Comparison of ENCODE assay signal across 22 cellular contexts in the genomic region with DNA sequence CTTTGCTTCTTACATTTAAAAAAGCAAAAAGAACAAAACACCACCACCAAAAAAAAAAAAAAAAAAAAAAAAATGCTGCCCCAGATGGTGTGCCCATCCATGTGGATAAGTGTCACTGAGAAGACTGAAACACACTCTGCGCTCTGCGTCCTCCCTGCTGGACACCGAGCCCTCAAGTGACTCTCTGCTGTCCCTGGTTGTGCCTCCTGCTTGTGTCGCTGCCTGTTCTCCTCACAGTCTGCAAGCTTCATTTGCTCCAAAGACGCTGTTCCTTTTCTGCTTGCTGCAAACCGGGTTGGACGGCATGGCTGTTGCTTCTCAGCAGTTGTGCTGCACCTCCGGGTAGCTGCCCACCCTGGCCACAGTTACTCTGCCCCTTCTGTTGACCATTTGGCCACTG.
"Had no signal": no experiment of that assay in that cellular context is flagged by ENCODE, and none has a peak within 500 bp of the region (broad histone marks: within the 10 kb centered on the region; RNA-seq: fewer than 3 reads in every experiment).

No MANE protein-coding gene starts in this region.

- H3K4me1 Mint-ChIP-seq: endodermal cell, immature natural killer cell had no signal

- H3K4me1 ChIP-seq: foreskin keratinocyte, left ventricle myocardium inferior, right atrium auricular region, sigmoid colon, stomach, transverse colon had no signal

- H3K9me3 ChIP-seq: left ventricle myocardium inferior, lower lobe of right lung, neutrophil, right atrium auricular region, sigmoid colon, stomach, thoracic aorta, transverse colon had no signal

- DNase-seq: effector CD4-positive, alpha-beta T cell; endodermal cell; erythroblast; foreskin keratinocyte; immature natural killer cell; left cardiac atrium; left ventricle myocardium inferior; lower lobe of right lung; mesendoderm; naive B cell; sigmoid colon; stimulated activated naive CD4-positive, alpha-beta T cell; stomach; transverse colon had no signal

- H3K4me3 Mint-ChIP-seq: endodermal cell, immature natural killer cell, naive B cell, nephron had no signal

- H3K27ac ChIP-seq: coronary artery, foreskin keratinocyte, left ventricle myocardium inferior, lower lobe of right lung, neutrophil, right atrium auricular region, sigmoid colon, skin epidermis, stomach, thoracic aorta, transverse colon had no signal

- ATAC-seq: foreskin keratinocyte, left cardiac atrium, lower lobe of right lung had no signal

- FAIRE-seq: endothelial cell of umbilical vein, keratinocyte had no signal

- H3K36me3 ChIP-seq: left ventricle myocardium inferior, lower lobe of right lung, neutrophil, right atrium auricular region, sigmoid colon, stomach, thoracic aorta, transverse colon had no signal

- H3K27me3 Mint-ChIP-seq: naive B cell had no signal

- H3K4me3 ChIP-seq: coronary artery, left ventricle myocardium inferior, lower lobe of right lung, right atrium auricular region, sigmoid colon, skin epidermis, stomach, thoracic aorta, transverse colon had no signal

- H3K36me3 Mint-ChIP-seq: immature natural killer cell had no signal

- H3K27ac Mint-ChIP-seq: endodermal cell, immature natural killer cell, naive B cell, nephron had no signal

- H3K27me3 ChIP-seq: foreskin keratinocyte, neutrophil, right atrium auricular region, sigmoid colon, stomach, transverse colon had no signal

- H3K9me3 Mint-ChIP-seq: endodermal cell, immature natural killer cell, naive B cell, nephron had no signal
